20 cellular contexts compared by ENCODE assay signal in the genomic region with DNA sequence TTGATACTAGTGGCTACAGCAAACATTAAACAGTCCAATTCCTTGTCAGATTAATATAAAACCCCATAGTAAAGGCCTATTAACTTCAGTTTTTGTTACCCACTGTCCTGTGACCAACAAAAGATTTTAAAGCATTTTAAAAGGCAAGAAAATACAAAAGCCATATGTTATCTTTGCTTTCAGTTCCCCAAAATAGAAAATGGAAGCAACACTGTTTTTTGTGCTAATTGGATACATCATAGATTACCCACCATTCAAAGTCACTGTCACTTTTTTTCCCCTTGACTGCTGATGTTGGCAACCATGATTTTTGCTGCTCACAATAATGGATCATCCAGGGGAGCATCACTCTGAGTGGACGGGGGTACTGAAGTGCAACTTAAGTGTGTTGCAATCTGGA.
"Had no signal": no experiment of that assay in that cellular context is flagged by ENCODE, and none has a peak within 500 bp of the region (broad histone marks: within the 10 kb centered on the region; RNA-seq: fewer than 3 reads in every experiment).

No MANE protein-coding gene starts in this region.

- H3K27me3 Mint-ChIP-seq: dendritic cell treated with granulocyte-macrophage colony-stimulating factor and Interleukin-4, amounts not matched to agents 40 ng/mL and 50 ng/mL, for 4 days; effector memory CD8-positive, alpha-beta T cell had no signal

- H3K9me3 Mint-ChIP-seq: nephron progenitor cell had no signal

- H3K36me3 ChIP-seq: esophagus squamous epithelium, gastroesophageal sphincter, lower lobe of right lung, uterus had no signal

- H3K4me1 ChIP-seq: esophagus squamous epithelium, gastroesophageal sphincter, lower lobe of right lung, uterus had no signal

- H3K9me3 ChIP-seq: esophagus squamous epithelium, gastroesophageal sphincter, left ventricle myocardium inferior, lower lobe of right lung, uterus had no signal

- FAIRE-seq: colon, small intestine had no signal

- H3K4me3 Mint-ChIP-seq: dendritic cell treated with granulocyte-macrophage colony-stimulating factor and Interleukin-4, amounts not matched to agents 40 ng/mL and 50 ng/mL, for 4 days; effector memory CD8-positive, alpha-beta T cell; immature natural killer cell; nephron progenitor cell had no signal

- H3K4me3 ChIP-seq: esophagus squamous epithelium, gastroesophageal sphincter, left ventricle myocardium inferior, lower lobe of right lung, uterus had no signal

- DNase-seq: effector memory CD8-positive, alpha-beta T cell; esophagus squamous epithelium; foreskin fibroblast; glutamatergic neuron; immature natural killer cell; left cardiac atrium; left ventricle myocardium inferior; lower lobe of right lung; mesenchymal stem cell; midbrain; nephron progenitor cell; small intestine; stimulated activated CD4-positive, alpha-beta T cell treated with anti-CD3 and anti-CD28 coated beads, Interleukin-12 subunit alpha, Interleukin-12 subunit beta, amount 100 ng/mL, for 4 hours; stimulated activated naive CD4-positive, alpha-beta T cell treated with Interleukin-2 at 50 U/mL for 16 hours; trophoblast cell; uterus had no signal

- H3K27me3 ChIP-seq: gastroesophageal sphincter, uterus had no signal

- H3K4me1 Mint-ChIP-seq: immature natural killer cell had no signal

- H3K27ac ChIP-seq: epithelial cell of prostate, esophagus squamous epithelium, gastroesophageal sphincter, left ventricle myocardium inferior, lower lobe of right lung, uterus had no signal

- H3K27ac Mint-ChIP-seq: dendritic cell treated with granulocyte-macrophage colony-stimulating factor and Interleukin-4, amounts not matched to agents 40 ng/mL and 50 ng/mL, for 4 days; effector memory CD8-positive, alpha-beta T cell; immature natural killer cell; nephron progenitor cell had no signal

- ATAC-seq: effector memory CD8-positive, alpha-beta T cell; gastroesophageal sphincter; left cardiac atrium; lower lobe of right lung had no signal
